Comparison of ENCODE assay signal across 18 cellular contexts in genomic region chr10:120186506-120186905, GRCh38.
DNase-seq lines count a peak whose midpoint lies in the region; ATAC-seq and TF ChIP-seq lines count a peak whose summit lies in the region.
"Had no signal": no experiment of that assay in that cellular context is flagged by ENCODE, and none has a peak within 500 bp of the region (broad histone marks: within the 10 kb centered on the region; RNA-seq: fewer than 3 reads in every experiment).

No MANE protein-coding gene starts in this region.

- no peak overlapping the region for H3K4me3 ChIP-seq in lower lobe of right lung
- H3K4me3 ChIP-seq: SJSA1 had no signal

- peak; percentile 89 for DNase-seq in DMS79 treated with DMSO at 0.1 percent for 48 hours (lab: John Stamatoyannopoulos, UW)
- peak; percentile 63 to 66 for DNase-seq in NCI-H187 (lab: John Stamatoyannopoulos, UW)
- peak; percentile 40 for DNase-seq in NCI-H345 (lab: John Stamatoyannopoulos, UW)
- DNase-seq in lower lobe of right lung, result no peak
- DNase-seq in SHP77 (lab: John Stamatoyannopoulos, UW), result no peak
- DNase-seq: BE2C, KBM-7, MM.1S, NCI-H1092, NCI-H2029, NCI-H2171 treated with DMSO at 0.1 percent for 48 hours, NCI-H526, OCI-M1, T-helper 9 cell had no signal

- intact Hi-C loops in lower lobe of right lung (cut with DNase I), result no loop called here

- no peaks in the 10 kb centered on the region for H3K36me3 ChIP-seq in lower lobe of right lung
- H3K36me3 ChIP-seq: BE2C, SJSA1 had no signal

- H3K9me3 ChIP-seq in lower lobe of right lung, result no peaks in the 10 kb centered on the region
- H3K9me3 ChIP-seq: BE2C, SJSA1 had no signal

- H3K27me3 ChIP-seq in lower lobe of right lung (ENCODE audit: low read depth), result no peaks in the 10 kb centered on the region
- H3K27me3 ChIP-seq: BE2C, SJSA1 had no signal

- H3K4me1 ChIP-seq in lower lobe of right lung, result no peaks in the 10 kb centered on the region
- H3K4me1 ChIP-seq: BE2C, SJSA1 had no signal

- TF ChIP-seq CTCF in lower lobe of right lung (IDR thresholded peaks at IDR 0.05), result no peak

- ATAC-seq in lower lobe of right lung (peak; percentile 67 to 69), HG02571 (IDR thresholded peaks at IDR 0.05; ENCODE audit: unreplicated experiment) (no peak), GM19397 (IDR thresholded peaks at IDR 0.05; ENCODE audit: unreplicated experiment) (no peak)
- ATAC-seq: HepG2 had no signal

- H3K27ac ChIP-seq in lower lobe of right lung, result no peak overlapping the region
- H3K27ac ChIP-seq: SJSA1 had no signal

Comparison
In these comparisons a context has a peak if more than half of its experiments do, and no peak if none do; other contexts are left out.
1. DNase-seq: peak in DMS79 treated with DMSO at 0.1 percent for 48 hours (single experiment), NCI-H187 (2 of 2) and NCI-H345 (single experiment); none in lower lobe of right lung (single experiment) and SHP77 (0 of 2).
2. ATAC-seq: peak in lower lobe of right lung (2 of 2); none in HG02571 (single experiment) and GM19397 (single experiment).